Comparison of ENCODE assay signal across 8 cellular contexts in the genomic region with DNA sequence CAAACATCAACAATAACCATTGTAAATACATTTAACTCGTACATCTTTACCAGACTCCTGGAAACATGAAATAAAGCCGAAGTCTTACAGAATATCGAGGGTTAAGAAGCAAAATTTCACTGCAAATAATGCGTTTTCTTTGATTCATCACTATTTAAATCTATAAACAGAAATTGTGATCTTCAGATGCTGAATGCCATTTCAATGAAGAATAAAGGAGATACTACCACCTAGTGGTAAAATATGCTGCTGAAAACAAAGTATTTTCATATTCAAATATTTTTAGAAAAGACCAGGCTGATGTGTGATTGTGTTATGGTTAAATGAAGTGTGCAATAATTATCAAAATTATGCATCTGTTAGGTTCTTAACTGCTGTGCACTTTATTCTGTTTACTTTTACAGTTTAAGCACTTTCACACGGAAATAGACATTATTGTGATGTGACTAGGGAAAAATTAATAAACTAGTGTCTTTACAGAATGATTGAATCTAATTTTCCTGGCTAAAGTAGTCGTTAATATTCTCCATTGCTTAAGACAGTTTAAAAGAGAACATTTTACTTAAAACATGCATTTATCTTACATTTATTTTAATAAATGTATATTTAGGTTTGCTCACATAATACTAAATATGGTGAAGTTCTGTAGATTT.
A peak's percentile ranks its signal among the peaks of the same experiment; 100 is the strongest.
DNase-seq lines count a peak whose midpoint lies in the region; ATAC-seq and TF ChIP-seq lines count a peak whose summit lies in the region.

No MANE protein-coding gene starts in this region.

- intact Hi-C loops in Right ventricle myocardium superior (cut with DNase I): no loop called here
- intact Hi-C loops in dorsolateral prefrontal cortex (cut with DNase I): loop anchor here in 1 of 2 donors (5.0 to 10.0 kb wide), 2 partner anchors 472 to 659 kb away; no protein-coding TSS in a partner anchor
- intact Hi-C loops in testis (cut with DNase I; ENCODE audit: low total_unique reads): no loop called here

- H3K27ac ChIP-seq in cardiac muscle cell: no peak overlapping the region
- peak overlapping the region in 9 of 59 donors; percentile 7 to 61 (median 14) for H3K27ac ChIP-seq in dorsolateral prefrontal cortex
- no peak overlapping the region for H3K27ac ChIP-seq in testis
- no peak overlapping the region for H3K27ac ChIP-seq in substantia nigra (ENCODE audit: low read depth, low read length, poor library complexity, severe bottlenecking)

- H3K4me1 ChIP-seq in cardiac muscle cell (ENCODE audit: low read depth) (no peaks in the 10 kb centered on the region), testis (no peaks in the 10 kb centered on the region)

- TF ChIP-seq CTCF in cardiac muscle cell (IDR thresholded peaks at IDR 0.05; ENCODE audit: low read depth, low read length): peak; percentile 16
- TF ChIP-seq CTCF in dorsolateral prefrontal cortex (IDR thresholded peaks at IDR 0.05 in 54 of 56, conservative IDR thresholded peaks at IDR 0.05 in 2 of 56; ENCODE audit: low read depth in 1 of 56, partially characterized antibody in 56 of 56): peak; percentile 58 to 95 (median 76)
- TF ChIP-seq CTCF in testis (IDR thresholded peaks at IDR 0.05): peak in 2 of 3 experiments; percentile 21 to 65

- peak in 1 of 2 donors; percentile 5 for DNase-seq in cardiac muscle cell (ENCODE audit: low read depth in 1 of 2, low spot score in 1 of 2)
- no peak for DNase-seq in Right ventricle myocardium superior
- DNase-seq in NCI-H748 treated with DMSO at 0.1 percent for 48 hours (lab: John Stamatoyannopoulos, UW): peak; percentile 50
- DNase-seq in dorsolateral prefrontal cortex: no peak
- DNase-seq in testis: no peak
- no peak for DNase-seq in D341Med (ENCODE audit: low spot score)
- DNase-seq in substantia nigra (lab: John Stamatoyannopoulos, UW): no peak

- ATAC-seq in Right ventricle myocardium superior (ENCODE audit: poor library complexity): no peak
- no peak for ATAC-seq in HG02970 (IDR thresholded peaks at IDR 0.05; ENCODE audit: low FRiP score, unreplicated experiment)

- WGBS in testis, 2 donors: 39 to 40% methylated on average over 6 of the region's 6 CpGs

- TF ChIP-seq POLR2A in testis (IDR thresholded peaks at IDR 0.05): no peak

- H3K36me3 ChIP-seq in cardiac muscle cell (no peaks in the 10 kb centered on the region), testis (ENCODE audit: low read depth, missing control alignments) (no peaks in the 10 kb centered on the region)

- H3K4me3 ChIP-seq in cardiac muscle cell: no peak overlapping the region
- H3K4me3 ChIP-seq in dorsolateral prefrontal cortex: peak overlapping the region in 11 of 59 donors; percentile 1 to 53 (median 19)
- H3K4me3 ChIP-seq in testis: no peak overlapping the region

- H3K9me3 ChIP-seq in cardiac muscle cell (ENCODE audit: low read depth): no peaks in the 10 kb centered on the region
- no peaks in the 10 kb centered on the region for H3K9me3 ChIP-seq in testis

- H3K27me3 ChIP-seq in cardiac muscle cell: no peaks in the 10 kb centered on the region
- H3K27me3 ChIP-seq in dorsolateral prefrontal cortex: no peaks in the 10 kb centered on the region
- no peaks in the 10 kb centered on the region for H3K27me3 ChIP-seq in testis

Comparison
In these comparisons a context has a peak if more than half of its experiments do, and no peak if none do; other contexts are left out.
1. CTCF ChIP-seq: peak in every context shown above with its lines; median percentile 76 in dorsolateral prefrontal cortex; 43 in testis; 16 in cardiac muscle cell.